Comparison of ENCODE assay signal across 13 cellular contexts in the genomic region with DNA sequence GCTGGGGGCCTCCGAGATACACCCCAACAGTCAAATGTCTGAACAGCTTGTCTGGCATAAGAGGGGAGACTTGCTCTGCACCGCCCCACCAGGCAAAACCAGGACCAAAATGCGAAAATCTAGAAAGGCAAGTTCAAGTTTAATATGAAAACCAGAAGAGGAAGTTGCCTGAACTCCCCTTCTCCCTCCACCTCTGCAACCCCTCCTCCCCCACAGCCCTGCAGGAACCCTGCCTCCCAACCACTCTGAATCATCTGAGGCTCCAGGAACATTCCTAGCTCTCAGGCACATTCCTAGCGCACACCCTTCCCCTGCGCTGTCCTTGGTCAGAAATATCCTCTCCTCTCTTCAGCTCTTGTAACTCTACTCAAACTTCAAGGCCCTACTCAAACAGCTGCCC. TPM values are rescaled to one million over a fixed set of nuclear protein-coding genes. Genes with fewer than 3 reads are reported as not detected.
DNase-seq lines count a peak whose midpoint lies in the region; ATAC-seq, FAIRE-seq and TF ChIP-seq lines count a peak whose summit lies in the region.
"Had no signal": no experiment of that assay in that cellular context is flagged by ENCODE, and none has a peak within 500 bp of the region (broad histone marks: within the 10 kb centered on the region; RNA-seq: fewer than 3 reads in every experiment).

No MANE protein-coding gene starts in this region.

- H3K36me3 Mint-ChIP-seq in nephron progenitor cell (ENCODE audit: low read depth) = peaks cover 4% of the 10 kb centered on the region
- H3K36me3 Mint-ChIP-seq: activated naive CD8-positive, alpha-beta T cell treated with anti-CD3 and anti-CD28 coated beads, Interleukin-2, amount 10 ng/mL, durations not matched to agents 7 days and 5 days had no signal

- ATAC-seq in GM18519 (IDR thresholded peaks at IDR 0.05; ENCODE audit: low FRiP score, unreplicated experiment) = no peak

- peaks cover 32% of the 10 kb centered on the region for H3K4me1 Mint-ChIP-seq in nephron progenitor cell
- H3K4me1 Mint-ChIP-seq: activated B cell treated with CpG ODN at 0.5 μM for 24 hours; activated naive CD8-positive, alpha-beta T cell treated with anti-CD3 and anti-CD28 coated beads, Interleukin-2, amount 10 ng/mL, durations not matched to agents 7 days and 5 days had no signal

- DNase-seq in GM12892 (ENCODE audit: insufficient read length) = no peak
- DNase-seq in MV-4-11 (lab: John Stamatoyannopoulos, UW) = peak; percentile 69
- DNase-seq in astrocyte of the hippocampus (ENCODE audit: low read depth, low spot score) = peak; percentile 66
- DNase-seq in nephron progenitor cell = peak; percentile 51
- no peak for DNase-seq in amniotic stem cell (lab: John Stamatoyannopoulos, UW)
- no peak for DNase-seq in central memory CD4-positive, alpha-beta T cell
- DNase-seq in mucosa of gallbladder (ENCODE audit: low spot score) = no peak
- DNase-seq: activated B cell treated with CpG ODN at 0.5 μM for 24 hours; activated naive CD8-positive, alpha-beta T cell treated with anti-CD3 and anti-CD28 coated beads, Interleukin-2, amount 10 ng/mL, durations not matched to agents 7 days and 5 days; foreskin fibroblast; NCI-H1436 treated with DMSO at 0.1 percent for 48 hours; pancreas had no signal

- H3K9me3 Mint-ChIP-seq in nephron progenitor cell = peaks cover 26% of the 10 kb centered on the region
- H3K9me3 Mint-ChIP-seq: activated naive CD8-positive, alpha-beta T cell treated with anti-CD3 and anti-CD28 coated beads, Interleukin-2, amount 10 ng/mL, durations not matched to agents 7 days and 5 days had no signal

- H3K27me3 Mint-ChIP-seq in nephron progenitor cell (ENCODE audit: low read depth, poor library complexity) = peaks cover 77% of the 10 kb centered on the region

- no peak for TF ChIP-seq POLR2A in GM12892 (IDR thresholded peaks at IDR 0.05; ENCODE audit: low read depth, low read length)

- FAIRE-seq in GM12892 (lab: Jason Lieb, UNC) = peak; percentile 73
- FAIRE-seq: pancreas had no signal

- no peak overlapping the region for H3K4me3 Mint-ChIP-seq in nephron progenitor cell
- H3K4me3 Mint-ChIP-seq: activated B cell treated with CpG ODN at 0.5 μM for 24 hours; activated naive CD8-positive, alpha-beta T cell treated with anti-CD3 and anti-CD28 coated beads, Interleukin-2, amount 10 ng/mL, durations not matched to agents 7 days and 5 days had no signal

- no peak for TF ChIP-seq CTCF in nephron progenitor cell (IDR thresholded peaks at IDR 0.05)

- H3K27ac Mint-ChIP-seq in nephron progenitor cell = no peak overlapping the region
- H3K27ac Mint-ChIP-seq: activated B cell treated with CpG ODN at 0.5 μM for 24 hours; activated naive CD8-positive, alpha-beta T cell treated with anti-CD3 and anti-CD28 coated beads, Interleukin-2, amount 10 ng/mL, durations not matched to agents 7 days and 5 days had no signal

RNA-seq across cellular contexts. Expression of a gene that starts 36.7 kb away (rescaled TPM):
- 0.61 TPM for polyA plus RNA-seq in GM12892 (2012; ENCODE audit: missing spikeins)
- not detected for total RNA-seq in mucosa of gallbladder
- total RNA-seq: activated B cell treated with CpG ODN at 0.5 μM for 24 hours; activated naive CD8-positive, alpha-beta T cell treated with anti-CD3 and anti-CD28 coated beads, Interleukin-2, amount 10 ng/mL, durations not matched to agents 7 days and 5 days had no signal

Comparison
In these comparisons a context has a peak if more than half of its experiments do, and no peak if none do; other contexts are left out.
1. DNase-seq: peak in MV-4-11 (single experiment), astrocyte of the hippocampus (single experiment) and nephron progenitor cell (single experiment); none in GM12892 (single experiment), amniotic stem cell (single experiment), central memory CD4-positive, alpha-beta T cell (single experiment) and mucosa of gallbladder (single experiment).